ENCODE assay signal across 33 cellular contexts in genomic region chrX:57899064-57899463, GRCh38.
"Had no signal": no experiment of that assay in that cellular context is flagged by ENCODE, and none has a peak within 500 bp of the region (broad histone marks: within the 10 kb centered on the region; RNA-seq: fewer than 3 reads in every experiment).

No MANE protein-coding gene starts in this region.

- H3K27me3 Mint-ChIP-seq: activated B cell treated with CpG ODN at 0.5 μM for 24 hours; activated CD8-positive, alpha-beta T cell treated with anti-CD3 and anti-CD28 coated beads for 36 hours; activated naive CD8-positive, alpha-beta T cell; activated T-helper 17 cell treated with anti-CD3 and anti-CD28 coated beads, Interleukin-2, amount 50 U/mL, for 72 hours; effector memory CD8-positive, alpha-beta T cell; T-helper 17 cell had no signal

- H3K27ac Mint-ChIP-seq: activated B cell treated with CpG ODN at 0.5 μM for 24 hours; activated CD8-positive, alpha-beta T cell treated with anti-CD3 and anti-CD28 coated beads for 36 hours; activated naive CD8-positive, alpha-beta T cell; activated T-helper 17 cell treated with anti-CD3 and anti-CD28 coated beads, Interleukin-2, amount 50 U/mL, for 72 hours; effector memory CD8-positive, alpha-beta T cell; T-helper 17 cell; T-helper 2 cell treated with Interferon-gamma antibody and Interleukin-4, amounts not matched to agents 5 μg/mL and 100 μg/mL, for 36 hours had no signal

- FAIRE-seq: endothelial cell of umbilical vein had no signal

- H3K9me3 ChIP-seq: body of pancreas, colonic mucosa, esophagus squamous epithelium, gastroesophageal sphincter had no signal

- H3K9me3 Mint-ChIP-seq: activated T-cell treated with anti-CD3 and anti-CD28 coated beads, Interleukin-2, amount 50 U/mL, for 4 hours; activated T-helper 17 cell treated with anti-CD3 and anti-CD28 coated beads, Interleukin-2, amount 50 U/mL, for 72 hours; effector memory CD8-positive, alpha-beta T cell had no signal

- H3K36me3 ChIP-seq: colonic mucosa, esophagus squamous epithelium, gastroesophageal sphincter, WERI-Rb-1 had no signal

- H3K27ac ChIP-seq: body of pancreas, colonic mucosa, epithelial cell of prostate, esophagus squamous epithelium, gastroesophageal sphincter, WERI-Rb-1 had no signal

- H3K4me3 ChIP-seq: body of pancreas, colonic mucosa, esophagus squamous epithelium, gastroesophageal sphincter had no signal

- DNase-seq: activated B cell treated with CpG ODN at 0.5 μM for 24 hours; activated CD4-positive, alpha-beta T cell treated with anti-CD3 and anti-CD28 coated beads for 48 hours; activated CD4-positive, alpha-beta T cell treated with anti-CD3 and anti-CD28 coated beads, Interleukin-2, amount 50 U/mL, for 1 hour; activated CD4-positive, alpha-beta T cell treated with anti-CD3 and anti-CD28 coated beads, Interleukin-2, amount 50 U/mL, for 48 hours; activated CD8-positive, alpha-beta memory T cell treated with anti-CD3 and anti-CD28 coated beads for 24 hours; activated CD8-positive, alpha-beta T cell treated with anti-CD3 and anti-CD28 coated beads for 36 hours; activated effector memory CD4-positive, alpha-beta T cell treated with Interleukin-2 at 50 U/mL for 16 hours; activated gamma-delta T cell treated with Interleukin-2 at 50 U/mL for 16 hours; activated naive CD4-positive, alpha-beta T cell treated with anti-CD3 and anti-CD28 coated beads, Interleukin-2, amount 50 U/mL, for 16 hours; activated naive CD4-positive, alpha-beta T cell treated with Interleukin-2 at 50 U/mL for 16 hours; activated T-cell treated with anti-CD3 and anti-CD28 coated beads, Interleukin-2, amount 50 U/mL, for 4 hours; amniotic stem cell; anterior cingulate cortex; body of pancreas; caudate nucleus; cerebellar nuclear complex; colonic mucosa; dermis blood vessel endothelial cell; effector CD4-positive, alpha-beta T cell; effector memory CD8-positive, alpha-beta T cell; esophagus squamous epithelium; foreskin melanocyte; T-helper 1 cell; T-helper 17 cell; T1000; WERI-Rb-1 had no signal

- H3K4me1 ChIP-seq: body of pancreas, colonic mucosa had no signal

- H3K27me3 ChIP-seq: body of pancreas, colonic mucosa, esophagus squamous epithelium, gastroesophageal sphincter had no signal

- H3K4me3 Mint-ChIP-seq: activated B cell treated with CpG ODN at 0.5 μM for 24 hours; activated CD8-positive, alpha-beta T cell treated with anti-CD3 and anti-CD28 coated beads for 36 hours; activated naive CD8-positive, alpha-beta T cell; activated T-cell treated with anti-CD3 and anti-CD28 coated beads, Interleukin-2, amount 50 U/mL, for 4 hours; activated T-helper 17 cell treated with anti-CD3 and anti-CD28 coated beads, Interleukin-2, amount 50 U/mL, for 72 hours; effector memory CD8-positive, alpha-beta T cell; T-helper 17 cell; T-helper 2 cell treated with Interferon-gamma antibody and Interleukin-4, amounts not matched to agents 5 μg/mL and 100 μg/mL, for 36 hours had no signal

- ATAC-seq: activated CD4-positive, CD25-positive, alpha-beta regulatory T cell treated with anti-CD3 and anti-CD28 coated beads, Interleukin-2, amount 50 U/mL, for 24 hours; activated CD8-positive, alpha-beta T cell treated with anti-CD3 and anti-CD28 coated beads for 36 hours; activated T-cell treated with anti-CD3 and anti-CD28 coated beads, Interleukin-2, amount 50 U/mL, for 4 hours; activated T-helper 17 cell treated with anti-CD3 and anti-CD28 coated beads, Interleukin-2, amount 50 U/mL, for 72 hours; body of pancreas; effector memory CD8-positive, alpha-beta T cell; gastroesophageal sphincter; T-helper 17 cell had no signal
